Comparison of ENCODE assay signal across 1 cellular context in genomic region chr20:33373735-33374605, GRCh38.
A peak's percentile ranks its signal among the peaks of the same experiment; 100 is the strongest.
TF ChIP-seq lines count a peak whose summit lies in the region.

No MANE protein-coding gene starts in this region.

TF ChIP-seq in HepG2, 621 proteins besides CTCF, POLR2A, EP300 and RAD21 (continued from another document and continues in another):
- TF ChIP-seq ZKSCAN1 (IDR thresholded peaks at IDR 0.05; ENCODE audit: low read length) = peak; percentile 59
- no peak for TF ChIP-seq ZNF660 (CRISPR knock-in tag; IDR thresholded peaks at IDR 0.05; ENCODE audit: borderline replicate concordance, low read depth)
- no peak for TF ChIP-seq ZNF235 (CRISPR knock-in tag; IDR thresholded peaks at IDR 0.05; ENCODE audit: borderline replicate concordance)
- TF ChIP-seq MAFG (CRISPR knock-in tag; IDR thresholded peaks at IDR 0.05) = no peak
- peak; percentile 95 for TF ChIP-seq KDM3A (CRISPR knock-in tag; IDR thresholded peaks at IDR 0.05; ENCODE audit: low read depth)
- peak; percentile 84 for TF ChIP-seq ZSCAN31 (CRISPR knock-in tag; IDR thresholded peaks at IDR 0.05; ENCODE audit: low read depth)
- TF ChIP-seq KLF13 (CRISPR knock-in tag; IDR thresholded peaks at IDR 0.05) = no peak
- no peak; the same call in 1 of the 2 replicates for TF ChIP-seq NFE2 (CRISPR knock-in tag; IDR thresholded peaks at IDR 0.05)
- TF ChIP-seq TP53 (CRISPR knock-in tag; conservative IDR thresholded peaks at IDR 0.05) = peak; percentile 55; the same call in 1 of the 2 replicates
- TF ChIP-seq NFE2L2 (IDR thresholded peaks at IDR 0.05; ENCODE audit: low read length) = peak; percentile 12; the same call in 1 of the 2 replicates
- TF ChIP-seq ZFP36L1 (CRISPR knock-in tag; IDR thresholded peaks at IDR 0.05) = peak; percentile 93; the same call in 1 of the 2 replicates
- TF ChIP-seq JUND (CRISPR knock-in tag; IDR thresholded peaks at IDR 0.05) = peak; percentile 99
- TF ChIP-seq ZBTB26 (CRISPR knock-in tag; IDR thresholded peaks at IDR 0.05; ENCODE audit: borderline replicate concordance) = peak; percentile 92
- TF ChIP-seq GTF3A (CRISPR knock-in tag; conservative IDR thresholded peaks at IDR 0.05) = no peak
- TF ChIP-seq ZNF530 (CRISPR knock-in tag; IDR thresholded peaks at IDR 0.05; ENCODE audit: low read depth) = no peak
- TF ChIP-seq MIER2 (CRISPR knock-in tag; IDR thresholded peaks at IDR 0.05) = peak; percentile 80
- no peak for TF ChIP-seq ZNF576 (CRISPR knock-in tag; IDR thresholded peaks at IDR 0.05)
- peak; percentile 78; the same call in 1 of the 2 replicates for TF ChIP-seq SIX1 (CRISPR knock-in tag; IDR thresholded peaks at IDR 0.05; ENCODE audit: borderline replicate concordance)
- TF ChIP-seq BRD4 (CRISPR knock-in tag; IDR thresholded peaks at IDR 0.05) = no peak
- TF ChIP-seq ELF4 (CRISPR knock-in tag; IDR thresholded peaks at IDR 0.05; ENCODE audit: borderline replicate concordance) = peak; percentile 76; the same call in 1 of the 2 replicates
- peak; percentile 81; the same call in 1 of the 2 replicates for TF ChIP-seq ZNF232 (CRISPR knock-in tag; IDR thresholded peaks at IDR 0.05; ENCODE audit: borderline replicate concordance)
- TF ChIP-seq HNF4A (CRISPR knock-in tag; IDR thresholded peaks at IDR 0.05) = peak; percentile 61
- no peak; the same call in 1 of the 2 replicates for TF ChIP-seq ZNF556 (CRISPR knock-in tag; IDR thresholded peaks at IDR 0.05; ENCODE audit: borderline replicate concordance)
- no peak for TF ChIP-seq PBX3 (CRISPR knock-in tag; IDR thresholded peaks at IDR 0.05; ENCODE audit: borderline replicate concordance)
- peak; percentile 65; the same call in 1 of the 2 replicates for TF ChIP-seq TIGD3 (CRISPR knock-in tag; IDR thresholded peaks at IDR 0.05; ENCODE audit: borderline replicate concordance)
- TF ChIP-seq ZNF747 (CRISPR knock-in tag; IDR thresholded peaks at IDR 0.05; ENCODE audit: borderline replicate concordance) = peak; percentile 68; the same call in 1 of the 2 replicates
- peak; percentile 92 for TF ChIP-seq SAP130 (CRISPR knock-in tag; IDR thresholded peaks at IDR 0.05; ENCODE audit: low read depth)
- TF ChIP-seq ZFP82 (CRISPR knock-in tag; IDR thresholded peaks at IDR 0.05; ENCODE audit: borderline replicate concordance) = 0 out of 2 replicates have a peak, but pooled peaks have one; percentile 8
- TF ChIP-seq CENPBD1 (CRISPR knock-in tag; IDR thresholded peaks at IDR 0.05; ENCODE audit: borderline replicate concordance, low read depth) = no peak
- TF ChIP-seq FOXC1 (CRISPR knock-in tag; IDR thresholded peaks at IDR 0.05; ENCODE audit: borderline replicate concordance) = peak; percentile 86; the same call in 1 of the 2 replicates
- no peak for TF ChIP-seq ZNF451 (CRISPR knock-in tag; IDR thresholded peaks at IDR 0.05)
- TF ChIP-seq YY1 (IDR thresholded peaks at IDR 0.05; ENCODE audit: insufficient read depth, insufficient replicate concordance, low read depth, low read length) = peak; percentile 44
- TF ChIP-seq SIN3A (IDR thresholded peaks at IDR 0.05; ENCODE audit: borderline replicate concordance, low read depth, low read length) = 0 out of 2 replicates have a peak, but pooled peaks have one; percentile 47
- no peak for TF ChIP-seq ZNF17 (CRISPR knock-in tag; IDR thresholded peaks at IDR 0.05)
- peak; percentile 97 for TF ChIP-seq MED1 (CRISPR knock-in tag; IDR thresholded peaks at IDR 0.05)
- no peak for TF ChIP-seq ZNF343 (CRISPR knock-in tag; IDR thresholded peaks at IDR 0.05)
- peak; percentile 77; the same call in 1 of the 2 replicates for TF ChIP-seq ZBTB39 (CRISPR knock-in tag; IDR thresholded peaks at IDR 0.05)
- TF ChIP-seq ZNF3 (CRISPR knock-in tag; IDR thresholded peaks at IDR 0.05) = peak; percentile 86
- no peak for TF ChIP-seq PHF8 (CRISPR knock-in tag; IDR thresholded peaks at IDR 0.05)
- no peak for TF ChIP-seq KAT2B (IDR thresholded peaks at IDR 0.05; ENCODE audit: borderline replicate concordance, low read depth, low read length)
- TF ChIP-seq SNAPC2 (CRISPR knock-in tag; IDR thresholded peaks at IDR 0.05) = peak; percentile 81
- TF ChIP-seq MTF2 (CRISPR knock-in tag; IDR thresholded peaks at IDR 0.05; ENCODE audit: borderline replicate concordance) = no peak
- TF ChIP-seq FOXP4 (CRISPR knock-in tag; IDR thresholded peaks at IDR 0.05) = peak; percentile 100
- peak; percentile 60; the same call in 1 of the 2 replicates for TF ChIP-seq NKX3-1 (CRISPR knock-in tag; IDR thresholded peaks at IDR 0.05)
- TF ChIP-seq ZFP1 (CRISPR knock-in tag; IDR thresholded peaks at IDR 0.05) = peak; percentile 94; the same call in 1 of the 2 replicates
- TF ChIP-seq ZNF687 (CRISPR knock-in tag; IDR thresholded peaks at IDR 0.05) = peak; percentile 41; the same call in 1 of the 2 replicates
- peak; percentile 98 for TF ChIP-seq FOXO1 (CRISPR knock-in tag; IDR thresholded peaks at IDR 0.05)
- no peak for TF ChIP-seq MXD1 (CRISPR knock-in tag; IDR thresholded peaks at IDR 0.05)
- peak; percentile 99 for TF ChIP-seq IKZF5 (CRISPR knock-in tag; IDR thresholded peaks at IDR 0.05)
- TF ChIP-seq ZBTB46 (CRISPR knock-in tag; IDR thresholded peaks at IDR 0.05; ENCODE audit: borderline replicate concordance) = no peak
- TF ChIP-seq RFXANK (CRISPR knock-in tag; IDR thresholded peaks at IDR 0.05) = peak; percentile 93
- TF ChIP-seq ZIK1 (CRISPR knock-in tag; IDR thresholded peaks at IDR 0.05; ENCODE audit: borderline replicate concordance, low read depth) = no peak
